Comparison of ENCODE assay signal across 8 cellular contexts in genomic region chr12:13211859-13212664, GRCh38. TPM values are rescaled to one million over a fixed set of nuclear protein-coding genes. Genes with fewer than 3 reads are reported as not detected.
DNase-seq lines count a peak whose midpoint lies in the region; ATAC-seq and TF ChIP-seq lines count a peak whose summit lies in the region.

No MANE protein-coding gene starts in this region.

- peak overlapping the region; percentile 68 for H3K27ac Mint-ChIP-seq in type B pancreatic cell

- no peaks in the 10 kb centered on the region for H3K9me3 ChIP-seq in ovary

- no peak overlapping the region for H3K27ac ChIP-seq in ovary

- peaks cover 33% of the 10 kb centered on the region for H3K4me1 Mint-ChIP-seq in type B pancreatic cell (ENCODE audit: unreplicated experiment)

- no peak for TF ChIP-seq POLR2A in ovary (IDR thresholded peaks at IDR 0.05)

- H3K27me3 ChIP-seq in ovary: no peaks in the 10 kb centered on the region

- H3K9me3 Mint-ChIP-seq in type B pancreatic cell: no peaks in the 10 kb centered on the region

- TF ChIP-seq CTCF in fibroblast of the aortic adventitia (IDR thresholded peaks at IDR 0.05; ENCODE audit: insufficient read depth, low read length): peak; percentile 83
- peak; percentile 54 to 78 (median 71) for TF ChIP-seq CTCF in ovary (IDR thresholded peaks at IDR 0.05)
- peak; percentile 92 for TF ChIP-seq CTCF in type B pancreatic cell (conservative IDR thresholded peaks at IDR 0.05)

- no peak for ATAC-seq in HG03469 (IDR thresholded peaks at IDR 0.05; ENCODE audit: unreplicated experiment)

- H3K36me3 ChIP-seq in ovary: no peaks in the 10 kb centered on the region

- peaks cover 6% of the 10 kb centered on the region for H3K4me1 ChIP-seq in ovary (ENCODE audit: insufficient read depth)

- peak overlapping the region; percentile 9 for H3K4me3 Mint-ChIP-seq in type B pancreatic cell

- peaks cover 7% of the 10 kb centered on the region for H3K27me3 Mint-ChIP-seq in type B pancreatic cell

- no peak for TF ChIP-seq EP300 in ovary (IDR thresholded peaks at IDR 0.05)

- H3K4me3 ChIP-seq in fibroblast of the aortic adventitia (ENCODE audit: low read depth, low read length) (no peak overlapping the region), ovary (no peak overlapping the region)

- peaks cover 44% of the 10 kb centered on the region for H3K36me3 Mint-ChIP-seq in type B pancreatic cell

- DNase-seq in DMS79 treated with DMSO at 0.1 percent for 48 hours (lab: John Stamatoyannopoulos, UW) (peak; percentile 77), KG1 (lab: John Stamatoyannopoulos, UW) (peak; percentile 68), RKO (ENCODE audit: low spot score) (peak; percentile 78), activated T-helper 1 cell treated with Interleukin-2 at 50 U/mL for 16 hours (ENCODE audit: low read depth) (peak; percentile 37), fibroblast of the aortic adventitia (ENCODE audit: low read depth) (peak; percentile 85), ovary (peak; percentile 69 to 84 (median 72)), type B pancreatic cell (ENCODE audit: extremely low spot score, unreplicated experiment) (no peak)

- WGBS in ovary, 3 donors: 46 to 59% (median 52%) methylated on average over 8 of the region's 8 CpGs

- intact Hi-C loops in ovary (cut with DNase I): loop anchor here in 2 of 4 donors (5.0 to 10.0 kb wide), 3 partner anchors 115 to 377 kb away; no protein-coding TSS in a partner anchor

RNA-seq across cellular contexts. Expression of gene EMP1, which starts 15.5 kb away (rescaled TPM):
- 19.1 and 244 TPM in 2 replicates for total RNA-seq in fibroblast of the aortic adventitia (ENCODE audit: low replicate concordance)
- total RNA-seq in ovary: 100 to 1,000 TPM in 1 of 7 donors, 10 to 100 TPM in 6; 30.5 to 113 (median 64.1) TPM
- 100 to 1,000 TPM in 1 of 2 donors, 10 to 100 TPM in 1; 21.3 to 116 TPM for polyA plus RNA-seq in ovary
- 340 and 2,561 TPM in 2 replicates for total RNA-seq in type B pancreatic cell (ENCODE audit: low replicate concordance)
